ENCODE assay signal across 12 cellular contexts in the genomic region with DNA sequence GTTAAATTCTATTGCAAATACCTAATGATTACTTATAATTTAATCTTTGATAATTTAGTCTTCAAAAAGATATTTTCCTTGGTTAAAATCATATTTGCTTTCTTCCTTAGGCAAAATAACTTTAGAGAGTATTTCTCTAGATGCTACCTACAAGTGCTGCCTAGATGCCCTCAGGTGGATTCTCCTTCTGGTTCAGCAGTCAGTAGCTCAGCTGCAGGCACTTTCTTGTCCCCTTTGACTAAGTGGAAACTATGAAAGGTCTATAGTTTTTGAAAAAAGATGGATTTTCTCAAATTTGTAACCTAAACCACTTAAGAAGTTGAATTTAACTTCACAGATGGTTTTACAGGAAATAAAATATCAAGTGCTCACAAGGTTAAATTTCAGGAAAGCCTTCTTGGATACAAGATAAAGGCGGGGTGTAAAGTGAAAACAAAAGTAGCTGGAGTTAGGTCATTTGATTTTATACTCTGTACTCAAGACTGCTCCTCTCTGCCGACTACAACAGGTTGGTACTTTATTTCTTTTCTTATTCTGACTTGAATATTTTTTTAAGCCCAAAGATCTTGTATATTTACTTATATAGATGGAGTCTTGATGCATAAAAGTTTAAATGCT. TPM values are rescaled to one million over a fixed set of nuclear protein-coding genes. Genes with fewer than 3 reads are reported as not detected.
A peak's percentile ranks its signal among the peaks of the same experiment; 100 is the strongest.
DNase-seq lines count a peak whose midpoint lies in the region; ATAC-seq and TF ChIP-seq lines count a peak whose summit lies in the region.
"Had no signal": no experiment of that assay in that cellular context is flagged by ENCODE, and none has a peak within 500 bp of the region (broad histone marks: within the 10 kb centered on the region; RNA-seq: fewer than 3 reads in every experiment).

A gene (plus strand): TSS at position 455 of the 618 bp plus-strand sequence. CDS start 3,128 bp downstream, outside the sequence.

- H3K4me1 ChIP-seq in DOHH2 (ENCODE audit: control insufficient read depth, low read length) (peaks cover 50% of the 10 kb centered on the region), Karpas-422 (ENCODE audit: low read length) (peaks cover 57% of the 10 kb centered on the region), ovary (ENCODE audit: insufficient read depth) (no peaks in the 10 kb centered on the region)

- H4K20me1 ChIP-seq in DOHH2 (ENCODE audit: control insufficient read depth, insufficient read depth, low read depth, low read length), result no peaks in the 10 kb centered on the region
- H4K20me1 ChIP-seq in Karpas-422 (ENCODE audit: insufficient read depth, low read depth, low read length), result no peaks in the 10 kb centered on the region

- H3K4me3 ChIP-seq in DOHH2 (ENCODE audit: low read length) (peak within 1 kb of the TSS; percentile 58), Karpas-422 (ENCODE audit: low read length) (peak within 1 kb of the TSS; percentile 60), fibroblast of pulmonary artery (replicated peaks; ENCODE audit: low read depth, low read length) (no peak within 1 kb of the TSS), ovary (peak within 1 kb of the TSS; percentile 19)

- intact Hi-C loops in ovary (cut with DNase I), result no loop called here

- H3K27ac ChIP-seq in DOHH2 (ENCODE audit: low read depth, low read length) (peak within 1 kb of the TSS; percentile 67), Karpas-422 (ENCODE audit: low read length) (peak within 1 kb of the TSS; percentile 73), ovary (no peak within 1 kb of the TSS)

- H3K4me2 ChIP-seq in DOHH2 (ENCODE audit: low read length), result peak within 1 kb of the TSS; percentile 62
- H3K4me2 ChIP-seq in Karpas-422 (ENCODE audit: low read depth, low read length, poor library complexity, severe bottlenecking), result peak within 1 kb of the TSS; percentile 62

- H3K9me2 ChIP-seq in DOHH2 (replicated peaks; ENCODE audit: control insufficient read depth, low read length) (no peaks in the 10 kb centered on the region), Karpas-422 (replicated peaks; ENCODE audit: insufficient read depth, low read length) (no peaks in the 10 kb centered on the region)

- H3F3A ChIP-seq in DOHH2 (ENCODE audit: control insufficient read depth, insufficient read depth), result no peaks in the 10 kb centered on the region

- TF ChIP-seq CTCF in DOHH2 (IDR thresholded peaks at IDR 0.05; ENCODE audit: low read depth, low read length, poor library complexity, severe bottlenecking) (no peak), fibroblast of pulmonary artery (IDR thresholded peaks at IDR 0.05; ENCODE audit: low read length, missing control alignments) (no peak), ovary (IDR thresholded peaks at IDR 0.05) (no peak)

- H2AFZ ChIP-seq in Karpas-422 (ENCODE audit: low read length), result peak within 1 kb of the TSS; percentile 4; the same call in 1 of the 2 replicates

- ATAC-seq in HG03139 (IDR thresholded peaks at IDR 0.05; ENCODE audit: unreplicated experiment), result no peak
- ATAC-seq in GM18867 (IDR thresholded peaks at IDR 0.05; ENCODE audit: unreplicated experiment), result no peak
- no peak for ATAC-seq in GM19455 (IDR thresholded peaks at IDR 0.05; ENCODE audit: unreplicated experiment)
- ATAC-seq: activated CD8-positive, alpha-beta memory T cell treated with anti-CD3 and anti-CD28 coated beads, Interleukin-2, amount 10 ng/mL, durations not matched to agents 7 days and 5 days had no signal

- H3K36me3 ChIP-seq in DOHH2 (ENCODE audit: control insufficient read depth, low read length) (peaks cover 12% of the 10 kb centered on the region), Karpas-422 (ENCODE audit: insufficient read depth, low read length) (peaks cover 3% of the 10 kb centered on the region; the same call in 1 of the 2 replicates), ovary (no peaks in the 10 kb centered on the region)

- peak within 1 kb of the TSS; percentile 61 for H3K9ac ChIP-seq in Karpas-422 (ENCODE audit: low read length)

- no peaks in the 10 kb centered on the region for H3K9me3 ChIP-seq in DOHH2 (ENCODE audit: control insufficient read depth, insufficient read depth, low read length)
- H3K9me3 ChIP-seq in Karpas-422 (ENCODE audit: low read length), result no peaks in the 10 kb centered on the region
- H3K9me3 ChIP-seq in ovary, result no peaks in the 10 kb centered on the region

- WGBS in ovary, 3 donors, result 6 to 12% (median 8%) methylated on average over 2 of the region's 2 CpGs

- TF ChIP-seq POLR2A in ovary (IDR thresholded peaks at IDR 0.05), result no peak
- TF ChIP-seq POLR2A in erythroblast (IDR thresholded peaks at IDR 0.05; ENCODE audit: low read length), result no peak

- TF ChIP-seq EP300 in ovary (IDR thresholded peaks at IDR 0.05), result no peak

- H3K27me3 ChIP-seq in DOHH2 (ENCODE audit: control insufficient read depth, low read length) (no peaks in the 10 kb centered on the region), Karpas-422 (ENCODE audit: low read length) (no peaks in the 10 kb centered on the region), ovary (no peaks in the 10 kb centered on the region)

- H3K79me2 ChIP-seq in DOHH2 (ENCODE audit: control insufficient read depth, low read length) (peaks cover 8% of the 10 kb centered on the region), Karpas-422 (ENCODE audit: low read length) (peaks cover 10% of the 10 kb centered on the region)

- DNase-seq in Karpas-422 (peak; percentile 69), fibroblast of pulmonary artery (ENCODE audit: low read depth) (peak; percentile 7), ovary (no peak), erythroblast (lab: John Stamatoyannopoulos, UW) (no peak)
- DNase-seq: activated CD8-positive, alpha-beta memory T cell treated with anti-CD3 and anti-CD28 coated beads, Interleukin-2, amount 10 ng/mL, durations not matched to agents 7 days and 5 days; glutamatergic neuron; GOT3 had no signal

RNA-seq across cellular contexts. Expression of the gene that starts here (rescaled TPM):
- total RNA-seq in Karpas-422 (2014; rRNA removed; shearing (Covaris generic); ENCODE audit: low replicate concordance), result 7.4 and 8.4 TPM in 2 replicates
- total RNA-seq in ovary, result 1 to 10 TPM in 2 of 7 donors, under 1 TPM in 5; 0.17 to 1.1 (median 0.28) TPM
- 1 to 10 TPM in 1 of 2 donors, under 1 TPM in 1; 0.30 to 5.4 TPM for polyA plus RNA-seq in ovary
- total RNA-seq: activated CD8-positive, alpha-beta memory T cell treated with anti-CD3 and anti-CD28 coated beads, Interleukin-2, amount 10 ng/mL, durations not matched to agents 7 days and 5 days had no signal
- polyA plus RNA-seq: CD14-positive monocyte had no signal

Comparison
In these comparisons a context has a peak if more than half of its experiments do, and no peak if none do; other contexts are left out.
1. H3K27ac ChIP-seq: peak in DOHH2 (single experiment) and Karpas-422 (single experiment); none in ovary (0 of 2).
2. DNase-seq: peak in Karpas-422 (single experiment) and fibroblast of pulmonary artery (single experiment); none in ovary (0 of 5) and erythroblast (0 of 2).